8 cellular contexts compared by ENCODE assay signal in the genomic region with DNA sequence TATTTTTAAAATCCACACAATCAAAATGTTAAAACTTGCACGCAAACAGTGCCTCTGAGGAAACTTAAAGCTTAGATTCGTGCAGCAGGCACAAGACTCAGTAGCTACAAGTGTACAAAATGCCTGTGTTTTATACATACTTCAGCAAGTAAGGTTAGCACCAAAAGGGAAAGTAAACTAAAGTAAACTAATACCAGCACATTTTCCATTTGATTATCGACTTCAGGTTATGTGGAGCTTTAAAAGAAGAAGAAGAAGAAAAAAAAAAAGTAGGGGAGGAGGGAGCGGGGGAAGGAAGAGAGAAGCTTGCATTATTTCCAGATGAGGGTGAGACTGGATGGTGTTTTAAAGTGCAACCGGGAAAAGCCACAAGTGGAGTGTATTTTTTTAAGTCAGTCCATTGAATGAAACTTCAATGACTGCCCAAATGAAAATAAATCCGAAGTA. TPM values are rescaled to one million over a fixed set of nuclear protein-coding genes. Genes with fewer than 3 reads are reported as not detected.
DNase-seq lines count a peak whose midpoint lies in the region; ATAC-seq, FAIRE-seq and TF ChIP-seq lines count a peak whose summit lies in the region.

No MANE protein-coding gene starts in this region.

- WGBS in prostate gland, result 0% methylated on average over 6 of the region's 6 CpGs

- peaks cover 2% of the 10 kb centered on the region for H3K27me3 Mint-ChIP-seq in activated CD4-positive, alpha-beta memory T cell treated with anti-CD3 and anti-CD28 coated beads for 36 hours

- H3K27ac ChIP-seq in DND-41 (ENCODE audit: low read length) (peak overlapping the region; percentile 84), prostate gland (peak overlapping the region; percentile 87 to 93)

- TF ChIP-seq CTCF in DND-41 (IDR thresholded peaks at IDR 0.05; ENCODE audit: borderline replicate concordance, extremely low read depth, low read length, poor library complexity, severe bottlenecking) (no peak), prostate gland (IDR thresholded peaks at IDR 0.05) (no peak)

- intact Hi-C loops in activated CD4-positive, alpha-beta memory T cell treated with anti-CD3 and anti-CD28 coated beads for 36 hours (cut with micrococcal nuclease), result loop anchor here (1.0 to 10.0 kb wide), 6 partner anchors 239 to 1258 kb away; a partner anchor contains a TSS
- intact Hi-C loops in prostate gland (cut with DNase I), result loop anchor here (2.0 to 5.0 kb wide), 4 partner anchors 382 to 850 kb away; no protein-coding TSS in a partner anchor

- ATAC-seq in DND-41 (ENCODE audit: insufficient read depth, low read depth) (peak; percentile 30), HG02642 (IDR thresholded peaks at IDR 0.05; ENCODE audit: poor library complexity, unreplicated experiment) (peak; percentile 14)

- no peaks in the 10 kb centered on the region for H4K20me1 ChIP-seq in DND-41 (ENCODE audit: insufficient read depth, low read length)

- no peak overlapping the region for H3K4me3 Mint-ChIP-seq in activated CD4-positive, alpha-beta memory T cell treated with anti-CD3 and anti-CD28 coated beads for 36 hours

- H3K4me2 ChIP-seq in DND-41 (ENCODE audit: insufficient read depth, low read length), result peak overlapping the region; percentile 98

- H3K4me1 ChIP-seq in DND-41 (ENCODE audit: insufficient read depth, low read length) (peaks cover 34% of the 10 kb centered on the region), prostate gland (replicated peaks) (peaks cover 2% of the 10 kb centered on the region)

- TF ChIP-seq POLR2A in prostate gland (IDR thresholded peaks at IDR 0.05) (no peak), GM12892 (IDR thresholded peaks at IDR 0.05; ENCODE audit: low read depth, low read length) (no peak)

- H3K9me3 ChIP-seq in DND-41 (ENCODE audit: insufficient read depth, low read length, severe bottlenecking), result no peaks in the 10 kb centered on the region
- H3K9me3 ChIP-seq in prostate gland, result no peaks in the 10 kb centered on the region

- H3K27me3 ChIP-seq in DND-41 (ENCODE audit: insufficient read depth, low read length, poor library complexity) (peaks cover 13% of the 10 kb centered on the region), prostate gland (replicated peaks; ENCODE audit: insufficient read depth) (no peaks in the 10 kb centered on the region)

- peak overlapping the region; percentile 60 for H3K9ac ChIP-seq in DND-41 (ENCODE audit: low read depth, low read length)

- no peaks in the 10 kb centered on the region for H3K36me3 Mint-ChIP-seq in activated CD4-positive, alpha-beta memory T cell treated with anti-CD3 and anti-CD28 coated beads for 36 hours

- no peaks in the 10 kb centered on the region for H3K79me2 ChIP-seq in DND-41 (ENCODE audit: insufficient read depth, low read length)

- no peaks in the 10 kb centered on the region for H3K9me3 Mint-ChIP-seq in activated CD4-positive, alpha-beta memory T cell treated with anti-CD3 and anti-CD28 coated beads for 36 hours

- POLR2A ChIA-PET in activated CD4-positive, alpha-beta memory T cell treated with anti-CD3 and anti-CD28 coated beads for 36 hours (lab: Charles Lee), result interaction anchor here (1.1 kb wide), 1 partner anchor 81 kb away, joined by 5 read pairs; a partner anchor contains a TSS

- peak overlapping the region; percentile 50 for H3K27ac Mint-ChIP-seq in activated CD4-positive, alpha-beta memory T cell treated with anti-CD3 and anti-CD28 coated beads for 36 hours

- CTCF ChIA-PET in activated CD4-positive, alpha-beta memory T cell treated with anti-CD3 and anti-CD28 coated beads for 36 hours (lab: Charles Lee), result interaction anchor here (1.0 to 4.2 kb wide), 11 partner anchors 16 to 846 kb away, joined by 3 to 71 read pairs (median 5); a partner anchor contains a TSS

- DNase-seq in DND-41, result no peak
- no peak for DNase-seq in activated CD4-positive, alpha-beta memory T cell treated with anti-CD3 and anti-CD28 coated beads for 36 hours
- DNase-seq in globus pallidus (ENCODE audit: low spot score), result peak; percentile 55
- DNase-seq in prostate gland (ENCODE audit: low spot score), result no peak
- no peak for DNase-seq in NCI-H2081 treated with DMSO at 0.1 percent for 48 hours (lab: John Stamatoyannopoulos, UW)
- no peak for DNase-seq in SK-N-DZ (ENCODE audit: low spot score)
- no peak for DNase-seq in GM12892 (ENCODE audit: insufficient read length)

- H2AFZ ChIP-seq in DND-41 (ENCODE audit: low read depth, low read length), result peak overlapping the region; percentile 88

- FAIRE-seq in GM12892 (lab: Jason Lieb, UNC), result no peak

- peaks cover 8% of the 10 kb centered on the region for H3K4me1 Mint-ChIP-seq in activated CD4-positive, alpha-beta memory T cell treated with anti-CD3 and anti-CD28 coated beads for 36 hours (ENCODE audit: low read depth)

- H3K36me3 ChIP-seq in DND-41 (ENCODE audit: insufficient read depth, low read length), result no peaks in the 10 kb centered on the region
- no peaks in the 10 kb centered on the region for H3K36me3 ChIP-seq in prostate gland

- peak overlapping the region; percentile 43 to 80 for H3K4me3 ChIP-seq in DND-41 (ENCODE audit: low read depth in 1 of 2, low read length in 2 of 2)
- peak overlapping the region; percentile 30 to 44 for H3K4me3 ChIP-seq in prostate gland

RNA-seq across cellular contexts. Expression of a gene that starts 0.6 kb away (rescaled TPM):
- total RNA-seq in activated CD4-positive, alpha-beta memory T cell treated with anti-CD3 and anti-CD28 coated beads for 36 hours, result under 1 TPM; 0.44 to 0.45 TPM
- 10 to 100 TPM in 1 of 2 donors, under 1 TPM in 1; 0.91 to 20.7 TPM for total RNA-seq in prostate gland
- 0.55 and 0.65 TPM in 2 replicates for polyA plus RNA-seq in SK-N-DZ (2014; cell fraction: cytosol; rRNA removed)
- polyA plus RNA-seq in SK-N-DZ (2014; cell fraction: nucleus; rRNA removed), result 1.6 and 3.3 TPM in 2 replicates
- 1.7 TPM for polyA plus RNA-seq in GM12892 (2012; ENCODE audit: missing spikeins)
